In the genomic region with DNA sequence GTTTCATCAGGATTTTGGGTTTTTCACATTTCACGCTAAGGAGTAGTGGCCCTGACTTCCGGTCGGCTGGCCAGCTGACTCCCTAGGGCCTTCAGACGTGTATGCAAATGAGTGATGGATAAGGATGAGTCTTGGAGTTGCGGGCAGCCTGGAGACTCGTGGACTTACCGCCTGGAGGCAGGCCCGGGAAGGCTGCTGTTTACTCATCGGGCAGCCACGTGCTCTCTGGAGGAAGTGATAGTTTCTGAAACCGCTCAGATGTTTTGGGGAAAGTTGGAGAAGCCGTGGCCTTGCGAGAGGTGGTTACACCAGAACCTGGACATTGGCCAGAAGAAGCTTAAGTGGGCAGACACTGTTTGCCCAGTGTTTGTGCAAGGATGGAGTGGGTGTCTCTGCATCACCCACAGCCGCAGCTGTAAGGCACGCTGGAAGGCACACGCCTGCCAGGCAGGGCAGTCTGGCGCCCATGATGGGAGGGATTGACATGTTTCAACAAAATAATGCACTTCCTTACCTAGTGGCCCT, we compare ENCODE assay signal across 8 cellular contexts. TPM values are rescaled to one million over a fixed set of nuclear protein-coding genes. Genes with fewer than 3 reads are reported as not detected.
DNase-seq lines count a peak whose midpoint lies in the region; ATAC-seq and TF ChIP-seq lines count a peak whose summit lies in the region.

No MANE protein-coding gene starts in this region.

- no peak overlapping the region for H3T11ph ChIP-seq in H9 (ENCODE audit: low read length)

- peak overlapping the region; percentile 41 for H3K4me2 ChIP-seq in PC-3 (ENCODE audit: low read length)
- H3K4me2 ChIP-seq in H9 (ENCODE audit: insufficient read depth, insufficient read length, low read length), result no peak overlapping the region

- H3K27me3 Mint-ChIP-seq in H9 (ENCODE audit: low read depth), result peaks cover 3% of the 10 kb centered on the region

- H3K79me2 ChIP-seq in PC-3 (ENCODE audit: low read length) (no peaks in the 10 kb centered on the region), H9 (ENCODE audit: insufficient read depth, low read length) (no peaks in the 10 kb centered on the region)

- 43 to 52% methylated on average over 17 of the region's 17 CpGs for WGBS in lower leg skin, 2 donors
- 39 to 52% methylated on average over 15 to 17 of the region's 17 CpGs for WGBS in testis, 2 donors
- no CpG with 5 or more reads among the region's 17 CpGs for WGBS in H9 (ENCODE audit: extremely low coverage, insufficient read length, low lambda C conversion rate)

- no peak overlapping the region for H4K5ac ChIP-seq in H9 (ENCODE audit: insufficient read length, low read depth, low read length)

- H3K27ac ChIP-seq in PC-3 (ENCODE audit: low read length) (peak overlapping the region; percentile 17; the same call in 1 of the 2 replicates), breast epithelium (peak overlapping the region; percentile 84 to 87), testis (no peak overlapping the region), H9 (ENCODE audit: insufficient read length, low read depth, low read length) (no peak overlapping the region)

- H3K9me2 ChIP-seq in PC-3 (replicated peaks; ENCODE audit: low read length), result no peaks in the 10 kb centered on the region

- H2BK20ac ChIP-seq in H9 (ENCODE audit: low read depth, low read length, poor library complexity, severe bottlenecking), result no peak overlapping the region

- H3K27me3 ChIP-seq in PC-3 (ENCODE audit: low read length) (no peaks in the 10 kb centered on the region), breast epithelium (no peaks in the 10 kb centered on the region), testis (no peaks in the 10 kb centered on the region), H9 (ENCODE audit: insufficient read depth, low read length) (no peaks in the 10 kb centered on the region)

- H3K4me3 ChIP-seq in PC-3 (ENCODE audit: low read length) (no peak overlapping the region), breast epithelium (no peak overlapping the region), lower leg skin (ENCODE audit: low read depth, poor library complexity, severe bottlenecking) (no peak overlapping the region), testis (no peak overlapping the region)

- H3K4me1 ChIP-seq in PC-3 (ENCODE audit: insufficient read depth, low read length), result peaks cover 21% of the 10 kb centered on the region
- H3K4me1 ChIP-seq in breast epithelium, result peaks cover 6 to 8% of the 10 kb centered on the region in 2 donors
- peaks cover 7% of the 10 kb centered on the region for H3K4me1 ChIP-seq in testis
- H3K4me1 ChIP-seq in H9 (ENCODE audit: insufficient read depth, low read length), result no peaks in the 10 kb centered on the region

- no peak for TF ChIP-seq CTCF in PC-3 (conservative IDR thresholded peaks at IDR 0.05; ENCODE audit: low read depth, low read length)
- TF ChIP-seq CTCF in breast epithelium (IDR thresholded peaks at IDR 0.05), result no peak
- no peak for TF ChIP-seq CTCF in lower leg skin (IDR thresholded peaks at IDR 0.05)
- TF ChIP-seq CTCF in testis (IDR thresholded peaks at IDR 0.05), result no peak
- TF ChIP-seq CTCF in H9 (conservative IDR thresholded peaks at IDR 0.05), result no peak

- no peaks in the 10 kb centered on the region for H3K9me3 Mint-ChIP-seq in H9

- H3K56ac ChIP-seq in H9 (ENCODE audit: insufficient read length, low read depth, low read length), result no peak overlapping the region

- no peak overlapping the region for H3K4ac ChIP-seq in H9 (ENCODE audit: low read depth, low read length)

- H3K4me1 Mint-ChIP-seq in H9, result peaks cover 9 to 23% of the 10 kb centered on the region in 2 experiments

- POLR2A ChIA-PET in PC-3 (lab: Charles Lee; ENCODE audit: unreplicated experiment), result no interaction called here

- no peak overlapping the region for H3K23ac ChIP-seq in H9 (ENCODE audit: insufficient read length, low read depth, low read length)

- DNase-seq in SIG-M5 treated with dmso at 0.1 percent for 504 hours (lab: John Stamatoyannopoulos, UW; ENCODE audit: unreplicated experiment), result peak; percentile 83
- no peak for DNase-seq in SIG-M5 (lab: John Stamatoyannopoulos, UW)
- peak; percentile 92 for DNase-seq in PC-3
- peak in 1 of 2 donors; percentile 73 for DNase-seq in breast epithelium (ENCODE audit: low spot score in 2 of 2)
- DNase-seq in lower leg skin (ENCODE audit: low spot score in 2 of 2), result peak; percentile 84 to 96
- DNase-seq in testis, result peak; percentile 71
- DNase-seq in H9, result no peak

- no peak overlapping the region for H4K91ac ChIP-seq in H9 (ENCODE audit: insufficient read length, low read depth, low read length)

- no peaks in the 10 kb centered on the region for H3F3A ChIP-seq in PC-3 (ENCODE audit: low read length, unreplicated experiment)

- H2BK5ac ChIP-seq in H9 (ENCODE audit: insufficient read length, low read length), result no peak overlapping the region

- intact Hi-C loops in PC-3 (cut with micrococcal nuclease) (no loop called here), breast epithelium (cut with DNase I; ENCODE audit: low total_unique reads) (no loop called here), lower leg skin (cut with DNase I; ENCODE audit: low total_unique reads) (no loop called here), testis (cut with DNase I; ENCODE audit: low total_unique reads) (no loop called here)

- H3K27ac Mint-ChIP-seq in H9, result peak overlapping the region in 1 of 3 experiments; percentile 13; a peak in 2 of 7 replicates

- no TSS peak for BruUV-seq in PC-3 (replicated peaks; lab: Mats Ljungman, UMichigan)

- CTCF ChIA-PET in PC-3 (lab: Charles Lee), result no interaction called here

- no peaks in the 10 kb centered on the region for H3K23me2 ChIP-seq in H9 (ENCODE audit: insufficient read length, low read depth, low read length, poor library complexity, severe bottlenecking)

- H3K9ac ChIP-seq in PC-3 (ENCODE audit: low read length), result no peak overlapping the region
- H3K9ac ChIP-seq in H9 (ENCODE audit: extremely low read depth, insufficient read length, low read length), result no peak overlapping the region

- H4K8ac ChIP-seq in H9 (replicated peaks; ENCODE audit: insufficient read length, low read depth, low read length), result no peak overlapping the region

- no peaks in the 10 kb centered on the region for H3K9me3 ChIP-seq in PC-3 (ENCODE audit: low read length)
- H3K9me3 ChIP-seq in breast epithelium, result no peaks in the 10 kb centered on the region
- no peaks in the 10 kb centered on the region for H3K9me3 ChIP-seq in testis
- no peaks in the 10 kb centered on the region for H3K9me3 ChIP-seq in H9 (ENCODE audit: control insufficient read depth, low read depth, low read length)

- H3K18ac ChIP-seq in H9 (ENCODE audit: insufficient read length, low read depth, low read length), result no peak overlapping the region

- H3K79me1 ChIP-seq in H9 (ENCODE audit: insufficient read depth, low read depth, low read length, poor library complexity, severe bottlenecking), result no peaks in the 10 kb centered on the region

- no peaks in the 10 kb centered on the region; a peak in 1 of 7 replicates for H3K36me3 Mint-ChIP-seq in H9 (ENCODE audit: insufficient read depth in 1 of 3, low read depth in 3 of 3)

- no peak overlapping the region for H2AK5ac ChIP-seq in H9 (ENCODE audit: insufficient read length, low read length)

- H2AFZ ChIP-seq in PC-3 (ENCODE audit: low read length), result 0 out of 2 replicates have a peak overlapping the region, but pooled peaks have one; percentile 7
- H2AFZ ChIP-seq in H9 (ENCODE audit: low read length), result no peak overlapping the region

- TF ChIP-seq POLR2A in breast epithelium (IDR thresholded peaks at IDR 0.05) (no peak), lower leg skin (IDR thresholded peaks at IDR 0.05) (no peak), testis (IDR thresholded peaks at IDR 0.05) (no peak)

- H2BK120ac ChIP-seq in H9 (ENCODE audit: low read depth, low read length, poor library complexity, severe bottlenecking), result no peak overlapping the region

- ATAC-seq in PC-3, result peak; percentile 96
- no peak for ATAC-seq in HG02973 (IDR thresholded peaks at IDR 0.05; ENCODE audit: unreplicated experiment)

- no peaks in the 10 kb centered on the region for H3K36me3 ChIP-seq in PC-3 (ENCODE audit: low read depth, low read length)
- H3K36me3 ChIP-seq in breast epithelium, result no peaks in the 10 kb centered on the region
- no peaks in the 10 kb centered on the region for H3K36me3 ChIP-seq in testis (ENCODE audit: low read depth, missing control alignments)

- no peak overlapping the region for H2BK12ac ChIP-seq in H9 (ENCODE audit: insufficient read length, low read depth, low read length)

- no peak overlapping the region for H3K14ac ChIP-seq in H9 (ENCODE audit: insufficient read depth, low read length)

- no peak overlapping the region for H3K4me3 Mint-ChIP-seq in H9

- no peak overlapping the region for H2BK15ac ChIP-seq in H9 (ENCODE audit: low read depth, low read length)

- H4K20me1 ChIP-seq in PC-3 (ENCODE audit: low read length), result no peaks in the 10 kb centered on the region
- no peaks in the 10 kb centered on the region for H4K20me1 ChIP-seq in H9 (ENCODE audit: control insufficient read depth, insufficient read depth, insufficient read length)

RNA-seq across cellular contexts. Expression of a gene that starts 23.1 kb away (rescaled TPM):
- total RNA-seq in PC-3 (2014; rRNA removed), result 0.29 and 1.3 TPM in 2 replicates
- 10 to 100 TPM; 25.0 to 48.8 (median 35.1) TPM for total RNA-seq in breast epithelium
- total RNA-seq in lower leg skin, result 10 to 100 TPM in 3 of 4 donors, 1 to 10 TPM in 1; 8.5 to 33.1 (median 16.3) TPM
- 1 to 10 TPM; 7.7 to 8.0 TPM for total RNA-seq in testis
- polyA plus RNA-seq in testis (ENCODE audit: insufficient read depth, low read depth, low replicate concordance), result 10.6 TPM
- 0.57 and 0.68 TPM in 2 replicates for total RNA-seq in H9 (2021)

Comparison
In these comparisons a context has a peak if more than half of its experiments do, and no peak if none do; other contexts are left out.
1. DNase-seq: peak in SIG-M5 treated with dmso at 0.1 percent for 504 hours (single experiment), PC-3 (single experiment), lower leg skin (2 of 2) and testis (single experiment); none in SIG-M5 (single experiment) and H9 (single experiment).
2. H3K27ac ChIP-seq: peak in PC-3 (single experiment) and breast epithelium (2 of 2); none in testis (0 of 2) and H9 (single experiment).